Comparison of ENCODE assay signal across 8 cellular contexts in the genomic region with DNA sequence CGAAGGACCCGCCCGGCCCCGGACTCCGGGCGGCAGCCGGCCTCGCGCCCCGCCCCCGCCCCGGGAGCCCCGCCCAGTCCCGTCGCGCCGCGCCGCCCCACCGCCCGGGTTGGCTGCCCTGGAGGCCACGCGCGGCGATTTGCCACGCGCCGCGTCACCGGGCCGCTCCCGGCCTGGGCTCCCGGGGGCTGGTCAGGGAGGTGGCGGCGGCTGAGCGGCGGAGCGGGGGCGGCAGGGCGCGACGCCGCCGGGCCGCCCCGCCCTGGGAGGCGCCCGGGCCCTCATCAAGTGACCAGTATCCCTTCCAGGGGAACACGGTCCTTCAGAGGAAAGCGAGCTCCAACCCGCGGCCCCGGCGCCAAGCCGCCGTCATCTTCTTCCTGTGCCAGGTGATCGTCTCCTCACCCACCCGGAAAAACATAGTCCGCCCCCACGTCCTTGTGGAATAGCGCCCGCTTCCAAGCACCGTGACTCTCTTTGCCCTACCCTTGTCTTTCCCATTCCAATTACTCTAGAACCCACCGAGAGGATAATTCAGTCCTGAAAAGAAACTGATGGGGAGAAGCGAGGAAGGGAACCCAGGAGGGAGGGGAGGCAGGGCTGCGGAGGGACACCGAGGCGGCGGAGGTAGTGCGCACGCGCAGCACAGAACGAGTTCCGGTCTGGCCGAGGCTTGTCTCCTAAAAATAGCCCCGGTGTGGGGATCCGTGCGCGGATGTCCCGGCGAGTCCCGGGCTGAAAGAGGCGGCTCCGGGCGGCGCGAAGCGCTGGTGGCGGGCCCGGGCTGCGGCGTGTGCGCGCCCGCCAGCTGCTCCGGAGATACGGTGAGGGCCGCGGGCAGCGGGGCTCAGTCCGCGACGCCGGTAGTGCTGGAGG. TPM values are rescaled to one million over a fixed set of nuclear protein-coding genes. Genes with fewer than 3 reads are reported as not detected.
A peak's percentile ranks its signal among the peaks of the same experiment; 100 is the strongest.
DNase-seq lines count a peak whose midpoint lies in the region; ATAC-seq, FAIRE-seq and TF ChIP-seq lines count a peak whose summit lies in the region.

A gene (plus strand): TSS at position 704 of the 876 bp plus-strand sequence. CDS start 67,136 bp downstream, outside the sequence.

- CTCF ChIA-PET in WTC11 (lab: Charles Lee) = interaction anchor here (1.4 to 3.7 kb wide), 4 partner anchors 13 to 175 kb away, joined by 3 to 24 read pairs (median 6); no protein-coding TSS in a partner anchor

- H3K36me3 ChIP-seq in ACC112 (ENCODE audit: insufficient read depth, low read length) = no peaks in the 10 kb centered on the region
- H3K36me3 ChIP-seq in bronchial epithelial cell (ENCODE audit: control insufficient read depth, insufficient read depth, low read length) = no peaks in the 10 kb centered on the region
- H3K36me3 ChIP-seq in small intestine (ENCODE audit: control insufficient read depth in 2 of 2, insufficient read depth in 2 of 2, low read length in 2 of 2) = no peaks in the 10 kb centered on the region

- peak within 1 kb of the TSS; percentile 94 for H3K27ac ChIP-seq in ACC112 (ENCODE audit: low read depth, low read length)
- H3K27ac ChIP-seq in small intestine (ENCODE audit: low read depth in 1 of 2, low read length in 1 of 2) = peak within 1 kb of the TSS; percentile 88 to 97

- peak within 1 kb of the TSS; percentile 99 for H3K4me3 Mint-ChIP-seq in WTC11

- H3K27me3 ChIP-seq in ACC112 (ENCODE audit: insufficient read depth, low read length) = no peaks in the 10 kb centered on the region
- no peaks in the 10 kb centered on the region for H3K27me3 ChIP-seq in bronchial epithelial cell (ENCODE audit: control insufficient read depth, insufficient read depth, low read length)
- no peaks in the 10 kb centered on the region for H3K27me3 ChIP-seq in small intestine (ENCODE audit: control insufficient read depth in 2 of 2, insufficient read depth in 2 of 2, low read length in 2 of 2)

- 0 to 1% (median 0%) methylated on average over 63 to 104 of the region's 104 CpGs for WGBS in small intestine, 3 donors

- H3K4me1 ChIP-seq in ACC112 (ENCODE audit: control insufficient read depth, insufficient read depth, low read length, unreplicated experiment) = peaks cover 26% of the 10 kb centered on the region
- H3K4me1 ChIP-seq in small intestine (ENCODE audit: control insufficient read depth in 2 of 2, insufficient read depth in 1 of 2, low read depth in 1 of 2, low read length in 1 of 2) = no peaks in the 10 kb centered on the region

- FAIRE-seq in bronchial epithelial cell (lab: Jason Lieb, UNC) = no peak
- FAIRE-seq in small intestine (lab: Jason Lieb, UNC) = no peak

- H3K27me3 Mint-ChIP-seq in WTC11 (ENCODE audit: low read depth) = no peaks in the 10 kb centered on the region

- H3K9me3 Mint-ChIP-seq in WTC11 = no peaks in the 10 kb centered on the region

- H3K4me1 Mint-ChIP-seq in WTC11 = peaks cover 60% of the 10 kb centered on the region

- no peaks in the 10 kb centered on the region for H3K36me3 Mint-ChIP-seq in WTC11

- DNase-seq in NCI-H2227 (lab: John Stamatoyannopoulos, UW; ENCODE audit: unreplicated experiment) (peak; percentile 91), WTC11 (ENCODE audit: low spot score) (peak; percentile 94), bronchial epithelial cell (ENCODE audit: low read depth) (peak; percentile 74), iPS-NIHi7 (ENCODE audit: extremely low spot score) (peak; percentile 93), small intestine (peak; percentile 91)

- peak within 1 kb of the TSS; percentile 99 for H2AFZ ChIP-seq in ACC112 (ENCODE audit: low read length, unreplicated experiment)

- POLR2A ChIA-PET in WTC11 (lab: Charles Lee) = interaction anchor here (1.4 to 1.9 kb wide), 2 partner anchors 139 to 168 kb away, joined by 4 to 5 read pairs; a partner anchor contains a TSS

- H3K9me3 ChIP-seq in small intestine (ENCODE audit: control insufficient read depth, low read depth) = no peaks in the 10 kb centered on the region

- ATAC-seq in GM18870 (IDR thresholded peaks at IDR 0.05; ENCODE audit: unreplicated experiment) = peak; percentile 45
- ATAC-seq in HG03108 (IDR thresholded peaks at IDR 0.05; ENCODE audit: unreplicated experiment) = peak; percentile 43
- ATAC-seq in WTC11 = peak; percentile 70

- H3K27ac Mint-ChIP-seq in WTC11 = peak within 1 kb of the TSS; percentile 97

- H3K79me2 ChIP-seq in ACC112 (ENCODE audit: control insufficient read depth, insufficient read depth, low read length, unreplicated experiment) = peaks cover 42% of the 10 kb centered on the region

- H3K4me3 ChIP-seq in ACC112 (ENCODE audit: low read depth, low read length) = peak within 1 kb of the TSS; percentile 92
- H3K4me3 ChIP-seq in bronchial epithelial cell (ENCODE audit: low read depth, low read length) = peak within 1 kb of the TSS; percentile 61
- peak within 1 kb of the TSS; percentile 82 to 85 for H3K4me3 ChIP-seq in small intestine (ENCODE audit: low read depth in 1 of 2, low read length in 2 of 2)

- no peak for TF ChIP-seq CTCF in WTC11 (IDR thresholded peaks at IDR 0.05)
- TF ChIP-seq CTCF in bronchial epithelial cell (IDR thresholded peaks at IDR 0.05; ENCODE audit: insufficient read depth, low read length, severe bottlenecking) = no peak

TF ChIP-seq in WTC11, 78 proteins besides CTCF, POLR2A, EP300 and RAD21 (continues in another document):
- TF ChIP-seq TEAD1 (CRISPR knock-in tag; IDR thresholded peaks at IDR 0.05) (peak; percentile 59; the same call in 1 of the 2 replicates), ZNF232 (CRISPR knock-in tag; IDR thresholded peaks at IDR 0.05) (peak; percentile 65; the same call in 1 of the 2 replicates), ELF4 (CRISPR knock-in tag; IDR thresholded peaks at IDR 0.05; ENCODE audit: low read depth) (no peak), JAZF1 (CRISPR knock-in tag; IDR thresholded peaks at IDR 0.05) (no peak), ZNF219 (CRISPR knock-in tag; IDR thresholded peaks at IDR 0.05; ENCODE audit: borderline replicate concordance) (no peak), SP1 (CRISPR knock-in tag; conservative IDR thresholded peaks at IDR 0.05) (peak; percentile 56)
- TF ChIP-seq, protein P1, sequence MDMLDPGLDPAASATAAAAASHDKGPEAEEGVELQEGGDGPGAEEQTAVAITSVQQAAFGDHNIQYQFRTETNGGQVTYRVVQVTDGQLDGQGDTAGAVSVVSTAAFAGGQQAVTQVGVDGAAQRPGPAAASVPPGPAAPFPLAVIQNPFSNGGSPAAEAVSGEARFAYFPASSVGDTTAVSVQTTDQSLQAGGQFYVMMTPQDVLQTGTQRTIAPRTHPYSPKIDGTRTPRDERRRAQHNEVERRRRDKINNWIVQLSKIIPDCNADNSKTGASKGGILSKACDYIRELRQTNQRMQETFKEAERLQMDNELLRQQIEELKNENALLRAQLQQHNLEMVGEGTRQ (CRISPR knock-in tag; IDR thresholded peaks at IDR 0.05) = 0 out of 2 replicates have a peak, but pooled peaks have one; percentile 5
- TF ChIP-seq, protein P2, sequence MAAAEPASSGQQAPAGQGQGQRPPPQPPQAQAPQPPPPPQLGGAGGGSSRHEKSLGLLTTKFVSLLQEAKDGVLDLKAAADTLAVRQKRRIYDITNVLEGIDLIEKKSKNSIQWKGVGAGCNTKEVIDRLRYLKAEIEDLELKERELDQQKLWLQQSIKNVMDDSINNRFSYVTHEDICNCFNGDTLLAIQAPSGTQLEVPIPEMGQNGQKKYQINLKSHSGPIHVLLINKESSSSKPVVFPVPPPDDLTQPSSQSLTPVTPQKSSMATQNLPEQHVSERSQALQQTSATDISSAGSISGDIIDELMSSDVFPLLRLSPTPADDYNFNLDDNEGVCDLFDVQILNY (CRISPR knock-in tag; IDR thresholded peaks at IDR 0.05) = no peak
- TF ChIP-seq, protein P3, sequence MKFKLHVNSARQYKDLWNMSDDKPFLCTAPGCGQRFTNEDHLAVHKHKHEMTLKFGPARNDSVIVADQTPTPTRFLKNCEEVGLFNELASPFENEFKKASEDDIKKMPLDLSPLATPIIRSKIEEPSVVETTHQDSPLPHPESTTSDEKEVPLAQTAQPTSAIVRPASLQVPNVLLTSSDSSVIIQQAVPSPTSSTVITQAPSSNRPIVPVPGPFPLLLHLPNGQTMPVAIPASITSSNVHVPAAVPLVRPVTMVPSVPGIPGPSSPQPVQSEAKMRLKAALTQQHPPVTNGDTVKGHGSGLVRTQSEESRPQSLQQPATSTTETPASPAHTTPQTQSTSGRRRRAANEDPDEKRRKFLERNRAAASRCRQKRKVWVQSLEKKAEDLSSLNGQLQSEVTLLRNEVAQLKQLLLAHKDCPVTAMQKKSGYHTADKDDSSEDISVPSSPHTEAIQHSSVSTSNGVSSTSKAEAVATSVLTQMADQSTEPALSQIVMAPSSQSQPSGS (CRISPR knock-in tag; IDR thresholded peaks at IDR 0.05; ENCODE audit: borderline replicate concordance, low read depth) = no peak
- TF ChIP-seq, protein P4, sequence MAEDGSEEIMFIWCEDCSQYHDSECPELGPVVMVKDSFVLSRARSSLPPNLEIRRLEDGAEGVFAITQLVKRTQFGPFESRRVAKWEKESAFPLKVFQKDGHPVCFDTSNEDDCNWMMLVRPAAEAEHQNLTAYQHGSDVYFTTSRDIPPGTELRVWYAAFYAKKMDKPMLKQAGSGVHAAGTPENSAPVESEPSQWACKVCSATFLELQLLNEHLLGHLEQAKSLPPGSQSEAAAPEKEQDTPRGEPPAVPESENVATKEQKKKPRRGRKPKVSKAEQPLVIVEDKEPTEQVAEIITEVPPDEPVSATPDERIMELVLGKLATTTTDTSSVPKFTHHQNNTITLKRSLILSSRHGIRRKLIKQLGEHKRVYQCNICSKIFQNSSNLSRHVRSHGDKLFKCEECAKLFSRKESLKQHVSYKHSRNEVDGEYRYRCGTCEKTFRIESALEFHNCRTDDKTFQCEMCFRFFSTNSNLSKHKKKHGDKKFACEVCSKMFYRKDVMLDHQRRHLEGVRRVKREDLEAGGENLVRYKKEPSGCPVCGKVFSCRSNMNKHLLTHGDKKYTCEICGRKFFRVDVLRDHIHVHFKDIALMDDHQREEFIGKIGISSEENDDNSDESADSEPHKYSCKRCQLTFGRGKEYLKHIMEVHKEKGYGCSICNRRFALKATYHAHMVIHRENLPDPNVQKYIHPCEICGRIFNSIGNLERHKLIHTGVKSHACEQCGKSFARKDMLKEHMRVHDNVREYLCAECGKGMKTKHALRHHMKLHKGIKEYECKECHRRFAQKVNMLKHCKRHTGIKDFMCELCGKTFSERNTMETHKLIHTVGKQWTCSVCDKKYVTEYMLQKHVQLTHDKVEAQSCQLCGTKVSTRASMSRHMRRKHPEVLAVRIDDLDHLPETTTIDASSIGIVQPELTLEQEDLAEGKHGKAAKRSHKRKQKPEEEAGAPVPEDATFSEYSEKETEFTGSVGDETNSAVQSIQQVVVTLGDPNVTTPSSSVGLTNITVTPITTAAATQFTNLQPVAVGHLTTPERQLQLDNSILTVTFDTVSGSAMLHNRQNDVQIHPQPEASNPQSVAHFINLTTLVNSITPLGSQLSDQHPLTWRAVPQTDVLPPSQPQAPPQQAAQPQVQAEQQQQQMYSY (CRISPR knock-in tag; IDR thresholded peaks at IDR 0.05) = peak; percentile 27; the same call in 1 of the 2 replicates

RNA-seq across cellular contexts. Expression of the gene that starts here (rescaled TPM):
- total RNA-seq in WTC11 (2021) = 22.2 to 30.7 TPM (median 25.5 TPM) in 3 replicates
- total RNA-seq in bronchial epithelial cell = 11.1 and 13.4 TPM in 2 replicates
- 10 to 100 TPM; 11.2 to 12.7 (median 12.6) TPM for polyA plus RNA-seq in small intestine

Comparison
In these comparisons a context has a peak if more than half of its experiments do, and no peak if none do; other contexts are left out.
1. Peak in every context shown above with its lines: DNase-seq, ATAC-seq, H3K4me3 ChIP-seq and H3K27ac ChIP-seq.